Comparison of ENCODE assay signal across 16 cellular contexts in the genomic region with DNA sequence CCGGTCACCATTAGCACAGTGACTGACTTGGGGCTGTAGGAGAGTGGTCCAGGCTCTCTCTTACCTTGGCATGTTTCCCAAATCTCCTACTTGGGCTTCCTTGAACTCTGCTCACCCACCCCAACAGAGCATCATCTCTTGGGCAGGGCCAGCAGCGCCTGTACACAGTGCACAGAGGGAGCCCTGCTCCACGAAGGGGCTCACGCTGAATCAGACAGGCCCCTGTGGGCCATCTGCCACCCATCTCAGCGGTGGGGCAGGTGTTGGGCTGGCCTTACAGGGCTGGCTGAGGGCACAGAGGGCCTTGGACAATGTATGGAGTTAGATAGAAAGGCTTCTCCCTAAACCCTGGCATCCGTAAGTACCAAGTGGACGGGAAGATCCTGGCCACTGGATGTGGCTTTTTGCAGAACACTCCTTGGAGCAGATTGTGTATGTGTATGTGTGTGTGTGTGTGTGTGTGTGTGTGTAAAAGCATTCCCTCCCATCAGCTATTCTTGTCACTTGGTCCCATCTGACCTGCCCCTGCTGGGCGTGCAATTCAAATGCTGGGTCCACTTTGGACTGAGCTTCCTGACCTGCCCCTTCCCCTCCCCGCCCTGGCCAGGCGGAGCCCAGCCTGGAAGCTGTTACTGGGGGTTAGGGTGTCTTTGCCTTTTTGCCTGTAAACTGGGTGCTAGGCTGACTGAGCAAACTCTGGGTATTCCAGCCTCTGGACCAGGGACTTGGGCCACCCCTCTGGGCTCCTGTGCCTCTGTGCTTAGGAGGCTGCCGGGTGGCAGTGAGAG. TPM values are rescaled to one million over a fixed set of nuclear protein-coding genes. Genes with fewer than 3 reads are reported as not detected.
DNase-seq lines count a peak whose midpoint lies in the region; ATAC-seq and TF ChIP-seq lines count a peak whose summit lies in the region.
"Had no signal": no experiment of that assay in that cellular context is flagged by ENCODE, and none has a peak within 500 bp of the region (broad histone marks: within the 10 kb centered on the region; RNA-seq: fewer than 3 reads in every experiment).

No MANE protein-coding gene starts in this region.

- H3K36me3 ChIP-seq in esophagus squamous epithelium: no peaks in the 10 kb centered on the region
- no peaks in the 10 kb centered on the region for H3K36me3 ChIP-seq in osteoblast (ENCODE audit: insufficient read depth, low read length)
- H3K36me3 ChIP-seq: ascending aorta, colonic mucosa had no signal

- H3K4me3 ChIP-seq in esophagus squamous epithelium (no peak overlapping the region), osteoblast (ENCODE audit: insufficient read depth, low read length) (no peak overlapping the region)
- H3K4me3 ChIP-seq: colonic mucosa, PC-9, SK-N-MC had no signal

- no peak overlapping the region for H3K4me3 Mint-ChIP-seq in stimulated activated naive CD8-positive, alpha-beta T cell treated with anti-CD3 and anti-CD28 coated beads, Interleukin-15, amount 100 ng/mL, for 72 hours
- H3K4me3 Mint-ChIP-seq in activated T-helper 1 cell treated with anti-CD3 and anti-CD28 coated beads, Interleukin-12 subunit alpha, Interleukin-12 subunit beta, Interleukin-2, Interleukin-4 antibody, amounts not matched to agents 30 ng/mL and 10 ng/mL and 1 ng/mL, durations not matched to agents 14 hours and 24 hours and 36 hours: no peak overlapping the region
- H3K4me3 Mint-ChIP-seq: activated CD4-positive, alpha-beta T cell treated with anti-CD3 and anti-CD28 coated beads, Interleukin-2, amount 10 ng/mL, durations not matched to agents 7 days and 5 days; natural killer cell had no signal

- intact Hi-C loops in esophagus squamous epithelium (cut with DNase I): no loop called here
- intact Hi-C loops in activated T-helper 1 cell treated with anti-CD3 and anti-CD28 coated beads, Interleukin-12 subunit alpha, Interleukin-12 subunit beta, Interleukin-2, Interleukin-4 antibody, amounts not matched to agents 30 ng/mL and 10 ng/mL and 1 ng/mL, durations not matched to agents 14 hours and 24 hours and 36 hours (cut with micrococcal nuclease): no loop called here

- H3K27me3 Mint-ChIP-seq in stimulated activated naive CD8-positive, alpha-beta T cell treated with anti-CD3 and anti-CD28 coated beads, Interleukin-15, amount 100 ng/mL, for 72 hours: no peaks in the 10 kb centered on the region
- peaks cover 4% of the 10 kb centered on the region for H3K27me3 Mint-ChIP-seq in activated T-helper 1 cell treated with anti-CD3 and anti-CD28 coated beads, Interleukin-12 subunit alpha, Interleukin-12 subunit beta, Interleukin-2, Interleukin-4 antibody, amounts not matched to agents 30 ng/mL and 10 ng/mL and 1 ng/mL, durations not matched to agents 14 hours and 24 hours and 36 hours (ENCODE audit: insufficient read depth)
- H3K27me3 Mint-ChIP-seq: activated CD4-positive, alpha-beta T cell treated with anti-CD3 and anti-CD28 coated beads, Interleukin-2, amount 10 ng/mL, durations not matched to agents 7 days and 5 days had no signal

- no peaks in the 10 kb centered on the region for H3K27me3 ChIP-seq in esophagus squamous epithelium
- no peaks in the 10 kb centered on the region for H3K27me3 ChIP-seq in osteoblast (ENCODE audit: insufficient read depth, low read length)
- H3K27me3 ChIP-seq: ascending aorta, colonic mucosa had no signal

- H3K9me3 ChIP-seq in esophagus squamous epithelium (no peaks in the 10 kb centered on the region), osteoblast (ENCODE audit: low read depth, low read length) (no peaks in the 10 kb centered on the region)
- H3K9me3 ChIP-seq: ascending aorta, colonic mucosa had no signal

- no peak overlapping the region for H3K4me2 ChIP-seq in osteoblast (ENCODE audit: insufficient read depth, low read length)
- H3K4me2 ChIP-seq: PC-9 had no signal

- WGBS in esophagus squamous epithelium, 2 donors: 84 to 100% methylated on average over 1 to 8 of the region's 11 CpGs

- no peaks in the 10 kb centered on the region for H4K20me1 ChIP-seq in osteoblast (ENCODE audit: insufficient read depth, low read length)

- peak; percentile 8 for ATAC-seq in stimulated activated naive CD8-positive, alpha-beta T cell treated with anti-CD3 and anti-CD28 coated beads, Interleukin-15, amount 100 ng/mL, for 72 hours
- no peak for ATAC-seq in stimulated activated naive CD8-positive, alpha-beta T cell treated with anti-CD3 and anti-CD28 coated beads, Interleukin-15, Interleukin-2, amounts not matched to agents 100 U/mL and 50 U/mL, for 24 hours
- ATAC-seq: natural killer cell had no signal

- H3K36me3 Mint-ChIP-seq in activated T-helper 1 cell treated with anti-CD3 and anti-CD28 coated beads, Interleukin-12 subunit alpha, Interleukin-12 subunit beta, Interleukin-2, Interleukin-4 antibody, amounts not matched to agents 30 ng/mL and 10 ng/mL and 1 ng/mL, durations not matched to agents 14 hours and 24 hours and 36 hours (ENCODE audit: low read depth): no peaks in the 10 kb centered on the region
- H3K36me3 Mint-ChIP-seq: natural killer cell had no signal

- H3K4me1 Mint-ChIP-seq in stimulated activated naive CD8-positive, alpha-beta T cell treated with anti-CD3 and anti-CD28 coated beads, Interleukin-15, amount 100 ng/mL, for 72 hours: no peaks in the 10 kb centered on the region
- no peaks in the 10 kb centered on the region for H3K4me1 Mint-ChIP-seq in activated T-helper 1 cell treated with anti-CD3 and anti-CD28 coated beads, Interleukin-12 subunit alpha, Interleukin-12 subunit beta, Interleukin-2, Interleukin-4 antibody, amounts not matched to agents 30 ng/mL and 10 ng/mL and 1 ng/mL, durations not matched to agents 14 hours and 24 hours and 36 hours (ENCODE audit: low read depth)

- TF ChIP-seq CTCF in esophagus squamous epithelium (IDR thresholded peaks at IDR 0.05) (no peak), osteoblast (IDR thresholded peaks at IDR 0.05; ENCODE audit: extremely low read depth, low read depth, low read length) (no peak)

- no peak overlapping the region for H3K27ac Mint-ChIP-seq in stimulated activated naive CD8-positive, alpha-beta T cell treated with anti-CD3 and anti-CD28 coated beads, Interleukin-15, amount 100 ng/mL, for 72 hours
- no peak overlapping the region for H3K27ac Mint-ChIP-seq in activated T-helper 1 cell treated with anti-CD3 and anti-CD28 coated beads, Interleukin-12 subunit alpha, Interleukin-12 subunit beta, Interleukin-2, Interleukin-4 antibody, amounts not matched to agents 30 ng/mL and 10 ng/mL and 1 ng/mL, durations not matched to agents 14 hours and 24 hours and 36 hours
- H3K27ac Mint-ChIP-seq: activated CD4-positive, alpha-beta T cell treated with anti-CD3 and anti-CD28 coated beads, Interleukin-2, amount 10 ng/mL, durations not matched to agents 7 days and 5 days; natural killer cell had no signal

- POLR2A ChIA-PET in HEK293T (lab: Yijun Ruan, JAX): no interaction called here

- CTCF ChIA-PET in HEK293T (lab: Yijun Ruan, JAX): no interaction called here

- H3K79me2 ChIP-seq in osteoblast (ENCODE audit: insufficient read depth, low read length): no peaks in the 10 kb centered on the region

- H3K27ac ChIP-seq in esophagus squamous epithelium (peak overlapping the region; percentile 75 to 92 (median 88)), osteoblast (ENCODE audit: low read depth, low read length) (no peak overlapping the region)
- H3K27ac ChIP-seq: colonic mucosa, PC-9, SK-N-MC had no signal

- no peak for DNase-seq in stimulated activated naive CD8-positive, alpha-beta T cell treated with anti-CD3 and anti-CD28 coated beads, Interleukin-15, amount 100 ng/mL, for 72 hours
- DNase-seq in stimulated activated naive CD8-positive, alpha-beta T cell treated with anti-CD3 and anti-CD28 coated beads, Interleukin-15, Interleukin-2, amounts not matched to agents 100 U/mL and 50 U/mL, for 24 hours: no peak
- DNase-seq in esophagus squamous epithelium (lab: John Stamatoyannopoulos, UW) (no peak), osteoblast (ENCODE audit: insufficient read length, low spot score, missing footprints) (peak; percentile 23), HEK293T (ENCODE audit: extremely low spot score) (no peak)
- DNase-seq in activated T-helper 1 cell treated with anti-CD3 and anti-CD28 coated beads, Interleukin-12 subunit alpha, Interleukin-12 subunit beta, Interleukin-2, Interleukin-4 antibody, amounts not matched to agents 30 ng/mL and 10 ng/mL and 1 ng/mL, durations not matched to agents 14 hours and 24 hours and 36 hours (ENCODE audit: low spot score): no peak
- no peak for DNase-seq in activated CD4-positive, alpha-beta T cell treated with anti-CD3 and anti-CD28 coated beads for 48 hours
- DNase-seq: activated CD4-positive, alpha-beta T cell treated with anti-CD3 and anti-CD28 coated beads, Interleukin-2, amount 10 ng/mL, durations not matched to agents 7 days and 5 days; colonic mucosa; MM.1S; natural killer cell; NCI-H187 treated with DMSO at 0.1 percent for 48 hours; NCI-H510A treated with DMSO at 0.1 percent for 48 hours; PC-9 had no signal

- no peak overlapping the region for H2AFZ ChIP-seq in osteoblast (ENCODE audit: low read length)
- H2AFZ ChIP-seq: PC-9 had no signal

- TF ChIP-seq POLR2A in esophagus squamous epithelium (IDR thresholded peaks at IDR 0.05): no peak

- no peaks in the 10 kb centered on the region for H3K9me3 Mint-ChIP-seq in stimulated activated naive CD8-positive, alpha-beta T cell treated with anti-CD3 and anti-CD28 coated beads, Interleukin-15, amount 100 ng/mL, for 72 hours
- no peaks in the 10 kb centered on the region for H3K9me3 Mint-ChIP-seq in activated T-helper 1 cell treated with anti-CD3 and anti-CD28 coated beads, Interleukin-12 subunit alpha, Interleukin-12 subunit beta, Interleukin-2, Interleukin-4 antibody, amounts not matched to agents 30 ng/mL and 10 ng/mL and 1 ng/mL, durations not matched to agents 14 hours and 24 hours and 36 hours
- H3K9me3 Mint-ChIP-seq: activated CD4-positive, alpha-beta T cell treated with anti-CD3 and anti-CD28 coated beads, Interleukin-2, amount 10 ng/mL, durations not matched to agents 7 days and 5 days; natural killer cell had no signal

- H3K4me1 ChIP-seq in esophagus squamous epithelium: peaks cover 22 to 82% (median 58%) of the 10 kb centered on the region in 3 donors
- H3K4me1 ChIP-seq in osteoblast (ENCODE audit: insufficient read depth, low read length): peaks cover 32% of the 10 kb centered on the region

TF ChIP-seq in HEK293T, 16 proteins besides CTCF, POLR2A, EP300 and RAD21 (continues in another document):
- TF ChIP-seq BHLHE40 (IDR thresholded peaks at IDR 0.05; ENCODE audit: borderline replicate concordance) (no peak), SP1 (IDR thresholded peaks at IDR 0.05) (no peak)

RNA-seq across cellular contexts. Expression of gene CDC42EP4, which starts 25.0 kb away (rescaled TPM):
- total RNA-seq in esophagus squamous epithelium (10 to 100 TPM; 45.1 to 63.9 (median 52.9) TPM), osteoblast (13.8 and 16.3 TPM in 2 replicates)
- total RNA-seq in activated T-helper 1 cell treated with anti-CD3 and anti-CD28 coated beads, Interleukin-12 subunit alpha, Interleukin-12 subunit beta, Interleukin-2, Interleukin-4 antibody, amounts not matched to agents 30 ng/mL and 10 ng/mL and 1 ng/mL, durations not matched to agents 14 hours and 24 hours and 36 hours: 0.78 and 1.1 TPM in 2 replicates
